16 cellular contexts compared by ENCODE assay signal in the genomic region with DNA sequence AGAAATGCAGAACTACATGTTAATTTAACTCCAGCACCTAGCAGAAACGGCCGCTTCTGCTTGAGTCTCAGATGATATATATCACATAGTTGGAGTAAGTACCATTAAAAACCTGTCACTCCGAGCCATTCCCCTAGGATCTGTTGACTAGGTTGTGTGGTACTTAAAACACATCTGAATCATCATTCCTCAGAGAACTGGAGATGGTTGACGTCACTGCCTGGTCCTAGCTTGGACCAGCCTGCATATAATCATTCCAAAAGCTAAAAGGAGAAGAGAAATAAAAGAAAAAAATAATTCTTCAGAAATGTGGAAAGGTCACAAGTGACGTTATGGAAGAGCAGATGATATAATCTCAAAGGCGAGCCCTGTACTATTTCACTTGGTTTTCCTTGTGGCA. TPM values are rescaled to one million over a fixed set of nuclear protein-coding genes. Genes with fewer than 3 reads are reported as not detected.
DNase-seq lines count a peak whose midpoint lies in the region; ATAC-seq and TF ChIP-seq lines count a peak whose summit lies in the region.
"Had no signal": no experiment of that assay in that cellular context is flagged by ENCODE, and none has a peak within 500 bp of the region (broad histone marks: within the 10 kb centered on the region; RNA-seq: fewer than 3 reads in every experiment).

No MANE protein-coding gene starts in this region.

- H3K4me2 ChIP-seq in osteoblast (ENCODE audit: insufficient read depth, low read length), result no peak overlapping the region
- H3K4me2 ChIP-seq: KMS-11 had no signal

- peaks cover 5% of the 10 kb centered on the region for H3K36me3 ChIP-seq in osteoblast (ENCODE audit: insufficient read depth, low read length)

- no peak overlapping the region for H2AFZ ChIP-seq in osteoblast (ENCODE audit: low read length)

- no peaks in the 10 kb centered on the region for H3K9me3 ChIP-seq in osteoblast (ENCODE audit: low read depth, low read length)
- H3K9me3 ChIP-seq: Caco-2 had no signal

- H3K27ac ChIP-seq in osteoblast (ENCODE audit: low read depth, low read length), result peak overlapping the region; percentile 15
- H3K27ac ChIP-seq: KMS-11 had no signal

- H3K4me3 ChIP-seq in choroid plexus epithelial cell (ENCODE audit: low read depth, low read length) (no peak overlapping the region), osteoblast (ENCODE audit: insufficient read depth, low read length) (no peak overlapping the region)

- no peaks in the 10 kb centered on the region for H3K27me3 ChIP-seq in osteoblast (ENCODE audit: insufficient read depth, low read length)

- TF ChIP-seq CTCF in choroid plexus epithelial cell (conservative IDR thresholded peaks at IDR 0.05; ENCODE audit: low read depth, low read length), result no peak
- no peak for TF ChIP-seq CTCF in osteoblast (IDR thresholded peaks at IDR 0.05; ENCODE audit: extremely low read depth, low read depth, low read length)

- H3K79me2 ChIP-seq in osteoblast (ENCODE audit: insufficient read depth, low read length), result peaks cover 5% of the 10 kb centered on the region

- DNase-seq in GM03348 (ENCODE audit: low spot score) (peak; percentile 9), LHCN-M2 (ENCODE audit: low read depth) (peak; percentile 38), choroid plexus epithelial cell (ENCODE audit: low read depth) (peak; percentile 11), osteoblast (ENCODE audit: insufficient read length, low spot score, missing footprints) (peak; percentile 90)
- no peak for DNase-seq in stimulated activated naive CD4-positive, alpha-beta T cell treated with Interleukin-2 at 50 U/mL for 16 hours (lab: John Stamatoyannopoulos, UW)
- no peak for DNase-seq in activated CD4-positive, CD25-positive, alpha-beta regulatory T cell (lab: John Stamatoyannopoulos, UW)
- DNase-seq: ACHN; Caco-2; GOT3; NCI-H1092; NCI-H526 treated with DMSO at 0.1 percent for 48 hours; NK-92 treated with Interleukin-12 subunit alpha and Interleukin-12 subunit beta, amount 100 ng/mL, for 24 hours; SHP77 had no signal

- no peak for ATAC-seq in GM21526 (IDR thresholded peaks at IDR 0.05; ENCODE audit: low FRiP score, unreplicated experiment)

- H3K4me1 ChIP-seq in osteoblast (ENCODE audit: insufficient read depth, low read length), result no peaks in the 10 kb centered on the region
- H3K4me1 ChIP-seq: Caco-2 had no signal

- peaks cover 7% of the 10 kb centered on the region for H4K20me1 ChIP-seq in osteoblast (ENCODE audit: insufficient read depth, low read length)

RNA-seq across cellular contexts. Expression of a gene that starts 31.3 kb away (rescaled TPM):
- 0.32 and 0.63 TPM in 2 replicates for total RNA-seq in LHCN-M2 (2014; rRNA removed)
- 0.74 TPM for polyA plus RNA-seq in LHCN-M2 (2012)
- 2.7 and 4.0 TPM in 2 replicates for total RNA-seq in osteoblast
- total RNA-seq: OCI-LY7 had no signal

RNA-seq across cellular contexts. Expression of a gene that starts 52.9 kb away (rescaled TPM):
- not detected in 2 replicates for total RNA-seq in LHCN-M2 (2014; rRNA removed)
- 0.01 TPM for polyA plus RNA-seq in LHCN-M2 (2012)
- total RNA-seq in osteoblast, result not detected in 2 replicates
- total RNA-seq: Caco-2 had no signal

Comparison
In these comparisons a context has a peak if more than half of its experiments do, and no peak if none do; other contexts are left out.
1. DNase-seq: peak in GM03348 (single experiment), LHCN-M2 (single experiment), choroid plexus epithelial cell (single experiment) and osteoblast (single experiment); none in stimulated activated naive CD4-positive, alpha-beta T cell treated with Interleukin-2 at 50 U/mL for 16 hours (single experiment) and activated CD4-positive, CD25-positive, alpha-beta regulatory T cell (0 of 4).